In genomic region chr3:124297062-124297980, GRCh38 we compare ENCODE assay signal across 16 cellular contexts.
DNase-seq lines count a peak whose midpoint lies in the region; ATAC-seq and TF ChIP-seq lines count a peak whose summit lies in the region.
"Had no signal": no experiment of that assay in that cellular context is flagged by ENCODE, and none has a peak within 500 bp of the region (broad histone marks: within the 10 kb centered on the region; RNA-seq: fewer than 3 reads in every experiment).

No MANE protein-coding gene starts in this region.

- TF ChIP-seq CTCF in mucosa of descending colon (IDR thresholded peaks at IDR 0.05): no peak

- peak; percentile 15 for DNase-seq in NCI-H510A treated with DMSO at 0.1 percent for 48 hours (lab: John Stamatoyannopoulos, UW)
- DNase-seq in NCI-H510A (lab: John Stamatoyannopoulos, UW): no peak
- DNase-seq in EH (ENCODE audit: low read depth): peak; percentile 44
- peak; percentile 25 for DNase-seq in SK-N-DZ (ENCODE audit: low spot score)
- no peak for DNase-seq in mucosa of descending colon
- DNase-seq: activated CD4-positive, alpha-beta T cell treated with anti-CD3 and anti-CD28 coated beads, Interleukin-2, amount 50 U/mL, for 1 hour; activated T-cell treated with anti-CD3 and anti-CD28 coated beads, Interleukin-2, amount 50 U/mL, for 24 hours; left lung; natural killer cell; NCI-H187 treated with DMSO at 0.1 percent for 48 hours; stomach; uterus had no signal

- peaks cover 4% of the 10 kb centered on the region for H3K4me1 ChIP-seq in mucosa of descending colon (ENCODE audit: low read depth)
- H3K4me1 ChIP-seq: uterus had no signal

- no peak overlapping the region for H3K4me3 ChIP-seq in mucosa of descending colon
- H3K4me3 ChIP-seq: left lung, SK-N-MC, stomach, uterus had no signal

- intact Hi-C loops in mucosa of descending colon (cut with DNase I, micrococcal nuclease): no loop called here

- ATAC-seq in mucosa of descending colon (peak; percentile 50), HG03045 (IDR thresholded peaks at IDR 0.05; ENCODE audit: unreplicated experiment) (no peak), GM21515 (IDR thresholded peaks at IDR 0.05; ENCODE audit: unreplicated experiment) (no peak), HG03342 (IDR thresholded peaks at IDR 0.05; ENCODE audit: unreplicated experiment) (no peak)
- ATAC-seq: left lung, natural killer cell had no signal

- no peaks in the 10 kb centered on the region for H3K9me3 ChIP-seq in mucosa of descending colon
- H3K9me3 ChIP-seq: left lung, stomach, uterus had no signal

- H3K36me3 ChIP-seq in mucosa of descending colon (ENCODE audit: low read depth): no peaks in the 10 kb centered on the region
- H3K36me3 ChIP-seq: left lung, stomach, uterus had no signal

Comparison
In these comparisons a context has a peak if more than half of its experiments do, and no peak if none do; other contexts are left out.
1. DNase-seq: peak in NCI-H510A treated with DMSO at 0.1 percent for 48 hours (single experiment), EH (single experiment) and SK-N-DZ (single experiment); none in NCI-H510A (single experiment) and mucosa of descending colon (0 of 3).